Comparison of ENCODE assay signal across 10 cellular contexts in the genomic region with DNA sequence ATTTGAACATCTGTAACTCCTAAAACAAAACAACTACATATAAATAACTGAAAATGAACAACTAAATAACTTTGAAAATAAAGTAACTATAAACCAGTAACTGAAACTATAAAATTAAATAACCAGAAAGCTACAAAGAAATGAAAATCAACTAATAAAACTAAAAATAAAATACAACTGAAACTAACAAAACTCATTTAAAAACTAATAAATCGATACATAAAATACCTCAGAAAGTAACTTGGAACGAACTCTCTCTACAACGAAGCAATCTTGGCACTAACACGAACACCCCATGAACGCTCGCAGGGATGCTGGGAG. TPM values are rescaled to one million over a fixed set of nuclear protein-coding genes. Genes with fewer than 3 reads are reported as not detected.
DNase-seq lines count a peak whose midpoint lies in the region; ATAC-seq and TF ChIP-seq lines count a peak whose summit lies in the region.
"Had no signal": no experiment of that assay in that cellular context is flagged by ENCODE, and none has a peak within 500 bp of the region (broad histone marks: within the 10 kb centered on the region; RNA-seq: fewer than 3 reads in every experiment).

No MANE protein-coding gene starts in this region.

- H3K9me3 ChIP-seq in iPS-18c (ENCODE audit: control insufficient read depth, insufficient read depth, low read length) (no peaks in the 10 kb centered on the region), spleen (no peaks in the 10 kb centered on the region)

- intact Hi-C loops in spleen (cut with DNase I; ENCODE audit: low total_unique reads), result no loop called here

- H3K27me3 ChIP-seq in H7 (ENCODE audit: control insufficient read depth, insufficient read depth, low read length) (peaks cover 27% of the 10 kb centered on the region), spleen (replicated peaks in 1 of 7) (peaks cover 0 to 89% (median 36%) of the 10 kb centered on the region in 7 donors)

- H3K4me3 ChIP-seq in H7 (ENCODE audit: insufficient read depth, low read depth, low read length), result peak overlapping the region; percentile 55
- H3K4me3 ChIP-seq in iPS-18c (ENCODE audit: insufficient read depth, low read depth, low read length), result peak overlapping the region; percentile 55; the same call in 1 of the 2 replicates
- H3K4me3 ChIP-seq in spleen, result peak overlapping the region; percentile 23 to 68 (median 40)

- 6 to 9% (median 7%) methylated on average over 6 of the region's 6 CpGs for WGBS in spleen, 5 donors

- no peak for ATAC-seq in activated T-helper 17 cell treated with anti-CD3 and anti-CD28 coated beads, Interleukin-2, amount 50 U/mL, for 72 hours (replicated peaks)
- ATAC-seq in HG02852 (IDR thresholded peaks at IDR 0.05; ENCODE audit: unreplicated experiment), result no peak

- H3K9me3 Mint-ChIP-seq in activated T-helper 17 cell treated with anti-CD3 and anti-CD28 coated beads, Interleukin-2, amount 50 U/mL, for 72 hours, result no peaks in the 10 kb centered on the region

- H3K4me1 Mint-ChIP-seq in activated T-helper 17 cell treated with anti-CD3 and anti-CD28 coated beads, Interleukin-2, amount 50 U/mL, for 72 hours, result peaks cover 8% of the 10 kb centered on the region

- H3K27me3 Mint-ChIP-seq in activated T-helper 17 cell treated with anti-CD3 and anti-CD28 coated beads, Interleukin-2, amount 50 U/mL, for 72 hours, result peaks cover 11% of the 10 kb centered on the region

- no peak for TF ChIP-seq CTCF in spleen (IDR thresholded peaks at IDR 0.05 in 8 of 11, conservative IDR thresholded peaks at IDR 0.05 in 3 of 11)

- peak overlapping the region; percentile 79 for H3K4me3 Mint-ChIP-seq in activated T-helper 17 cell treated with anti-CD3 and anti-CD28 coated beads, Interleukin-2, amount 50 U/mL, for 72 hours

- H3K4me1 ChIP-seq in spleen, result peaks cover 12 to 25% (median 18%) of the 10 kb centered on the region in 6 donors

- no peaks in the 10 kb centered on the region for H3K36me3 ChIP-seq in H7 (replicated peaks; ENCODE audit: control insufficient read depth, insufficient read depth, low read length)
- H3K36me3 ChIP-seq in spleen, result no peaks in the 10 kb centered on the region

- DNase-seq in H7 (no peak), spleen (no peak), T-helper 9 cell (no peak), NCI-H1436 (lab: John Stamatoyannopoulos, UW) (no peak)
- no peak for DNase-seq in stimulated activated CD4-positive, alpha-beta T cell treated with anti-CD3 and anti-CD28 coated beads, Interleukin-12 subunit alpha, Interleukin-12 subunit beta, amount 100 ng/mL, for 4 hours
- DNase-seq: NCI-H1105 treated with DMSO at 0.1 percent for 48 hours had no signal

- H3K36me3 Mint-ChIP-seq in activated T-helper 17 cell treated with anti-CD3 and anti-CD28 coated beads, Interleukin-2, amount 50 U/mL, for 72 hours (ENCODE audit: low read depth), result no peaks in the 10 kb centered on the region

- no peak overlapping the region for H3K27ac Mint-ChIP-seq in activated T-helper 17 cell treated with anti-CD3 and anti-CD28 coated beads, Interleukin-2, amount 50 U/mL, for 72 hours

- no peak for TF ChIP-seq POLR2A in spleen (IDR thresholded peaks at IDR 0.05)

- no peak overlapping the region for H3K27ac ChIP-seq in spleen

RNA-seq across cellular contexts. Expression of a gene that starts 15.9 kb away (rescaled TPM):
- total RNA-seq in H7 (2014; rRNA removed; shearing (Covaris generic)), result 0.15 and 1.1 TPM in 2 replicates
- total RNA-seq in activated T-helper 17 cell treated with anti-CD3 and anti-CD28 coated beads, Interleukin-2, amount 50 U/mL, for 72 hours, result 1 to 10 TPM; 2.9 to 4.8 TPM
- 1 to 10 TPM in 6 of 7 donors, under 1 TPM in 1; 0.51 to 6.2 (median 1.5) TPM for total RNA-seq in spleen
- 10 to 100 TPM in 1 of 3 donors, 1 to 10 TPM in 1, under 1 TPM in 1; 0.83 to 11.1 (median 7.7) TPM for polyA plus RNA-seq in spleen
- total RNA-seq: myocyte had no signal
